9 cellular contexts compared by ENCODE assay signal in the genomic region with DNA sequence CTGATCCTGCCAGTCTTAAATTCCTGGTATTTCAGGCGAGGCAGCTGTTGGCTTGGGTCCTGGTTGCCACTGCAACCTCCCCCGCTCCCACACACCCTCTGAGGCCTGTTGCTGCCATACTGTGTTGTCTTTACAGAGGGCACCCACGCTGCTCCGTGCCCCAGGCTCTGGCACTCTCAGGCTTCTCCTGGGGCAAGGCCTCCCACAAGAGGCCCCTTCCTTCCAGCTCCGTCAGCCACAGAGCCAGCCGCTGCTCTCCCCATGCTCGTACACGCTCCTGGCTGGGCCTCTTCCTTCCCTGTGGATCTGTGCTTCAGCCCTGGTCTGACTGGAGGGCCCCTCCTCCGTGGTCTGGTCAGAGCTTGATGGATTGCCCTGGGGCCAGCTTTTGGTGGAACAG. TPM values are rescaled to one million over a fixed set of nuclear protein-coding genes. Genes with fewer than 3 reads are reported as not detected.
A peak's percentile ranks its signal among the peaks of the same experiment; 100 is the strongest.
DNase-seq lines count a peak whose midpoint lies in the region; ATAC-seq, FAIRE-seq and TF ChIP-seq lines count a peak whose summit lies in the region.
"Had no signal": no experiment of that assay in that cellular context is flagged by ENCODE, and none has a peak within 500 bp of the region (broad histone marks: within the 10 kb centered on the region; RNA-seq: fewer than 3 reads in every experiment).

No MANE protein-coding gene starts in this region.

- H3K27ac ChIP-seq in KOPT-K1 (ENCODE audit: low read depth, low read length, poor library complexity, severe bottlenecking) (peak overlapping the region; percentile 7), angular gyrus (ENCODE audit: low read depth, low read length) (peak overlapping the region; percentile 14), kidney (ENCODE audit: low read depth in 2 of 2, low read length in 2 of 2) (peak overlapping the region; percentile 56 to 60), stomach (peak overlapping the region in 4 of 5 donors; percentile 57 to 75 (median 70))

- DNase-seq in kidney (peak; percentile 83), stomach (no peak), NCI-H748 (lab: John Stamatoyannopoulos, UW; ENCODE audit: unreplicated experiment) (no peak)
- DNase-seq in activated CD8-positive, alpha-beta memory T cell treated with anti-CD3 and anti-CD28 coated beads, Interleukin-2, amount 50 U/mL, for 4 hours = no peak
- no peak for DNase-seq in activated CD4-positive, alpha-beta T cell treated with anti-CD3 and anti-CD28 coated beads for 48 hours
- DNase-seq: stimulated activated CD4-positive, alpha-beta T cell treated with anti-CD3 and anti-CD28 coated beads, Interleukin-4, amount 100 ng/mL, for 24 hours had no signal

- WGBS in stomach, 5 donors = 43 to 56% (median 50%) methylated on average over 9 of the region's 9 CpGs

- H3K4me3 ChIP-seq in kidney (ENCODE audit: low read length in 2 of 2) (no peak overlapping the region), stomach (no peak overlapping the region)

- FAIRE-seq in kidney (lab: Jason Lieb, UNC) = no peak

- no peaks in the 10 kb centered on the region for H3K27me3 ChIP-seq in stomach

- TF ChIP-seq POLR2A in stomach (IDR thresholded peaks at IDR 0.05) = no peak

- no peak for TF ChIP-seq EP300 in stomach (IDR thresholded peaks at IDR 0.05)

- H3K4me1 ChIP-seq in kidney (ENCODE audit: control insufficient read depth in 1 of 2, insufficient read depth in 1 of 2, low read depth in 1 of 2, low read length in 2 of 2) (peaks cover 24 to 48% of the 10 kb centered on the region in 2 donors), stomach (peaks cover 38 to 61% (median 50%) of the 10 kb centered on the region in 4 donors)

- H3K36me3 ChIP-seq in KOPT-K1 (ENCODE audit: insufficient read depth, low read length) (no peaks in the 10 kb centered on the region), kidney (ENCODE audit: control insufficient read depth in 1 of 2, insufficient read depth in 2 of 2, low read length in 2 of 2) (no peaks in the 10 kb centered on the region), stomach (no peaks in the 10 kb centered on the region)

- no peak for TF ChIP-seq CTCF in kidney (IDR thresholded peaks at IDR 0.05; ENCODE audit: borderline replicate concordance, extremely low read depth, insufficient read depth)
- TF ChIP-seq CTCF in stomach (IDR thresholded peaks at IDR 0.05) = no peak

- ATAC-seq in HG02759 (IDR thresholded peaks at IDR 0.05; ENCODE audit: unreplicated experiment) = no peak

- intact Hi-C loops in kidney (cut with DNase I) = no loop called here
- intact Hi-C loops in stomach (cut with DNase I; ENCODE audit: low total_unique reads) = no loop called here

- H3K9ac ChIP-seq in kidney (ENCODE audit: low read length in 2 of 2) = peak overlapping the region in 1 of 2 donors; percentile 42

- no peaks in the 10 kb centered on the region for H3K9me3 ChIP-seq in KOPT-K1 (ENCODE audit: insufficient read depth, low read length, poor library complexity, severe bottlenecking)
- H3K9me3 ChIP-seq in kidney (ENCODE audit: control insufficient read depth in 1 of 2, low read length in 2 of 2) = no peaks in the 10 kb centered on the region
- no peaks in the 10 kb centered on the region for H3K9me3 ChIP-seq in stomach

RNA-seq across cellular contexts. Expression of gene CABLES1, which starts 8.6 kb away (rescaled TPM):
- total RNA-seq in kidney (40.5 TPM), stomach (10 to 100 TPM; 16.7 to 36.8 (median 22.2) TPM)
- polyA plus RNA-seq in kidney (ENCODE audit: insufficient read depth, low read depth, low replicate concordance) (7.6 TPM), stomach (10 to 100 TPM in 1 of 3 donors, 1 to 10 TPM in 2; 5.6 to 11.6 (median 7.4) TPM)

Comparison
In these comparisons a context has a peak if more than half of its experiments do, and no peak if none do; other contexts are left out.
1. H3K27ac ChIP-seq: peak in every context shown above with its lines; median percentile 70 in stomach; 58 in kidney; 14 in angular gyrus; 7 in KOPT-K1.